9 cellular contexts compared by ENCODE assay signal in the genomic region with DNA sequence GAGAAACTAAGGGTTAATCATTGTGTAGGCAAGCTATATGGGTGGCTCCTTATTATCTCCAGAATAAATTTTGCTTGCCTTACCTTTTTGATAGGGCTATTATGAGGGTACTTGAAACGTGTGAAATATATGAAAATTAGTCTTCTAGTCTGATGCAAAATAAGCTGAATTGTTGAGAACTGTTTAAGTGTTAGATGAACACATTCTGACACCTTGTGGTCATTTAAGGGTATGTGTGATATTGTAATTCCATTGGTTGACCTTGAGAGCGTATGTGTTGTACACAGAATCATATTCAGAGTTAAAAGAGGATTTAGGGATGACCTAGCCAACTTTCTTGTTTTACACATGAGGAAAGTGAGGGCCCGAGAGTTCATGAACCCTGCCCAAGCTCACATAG. TPM values are rescaled to one million over a fixed set of nuclear protein-coding genes. Genes with fewer than 3 reads are reported as not detected.
DNase-seq lines count a peak whose midpoint lies in the region; ATAC-seq and FAIRE-seq lines count a peak whose summit lies in the region.
"Had no signal": no experiment of that assay in that cellular context is flagged by ENCODE, and none has a peak within 500 bp of the region (broad histone marks: within the 10 kb centered on the region; RNA-seq: fewer than 3 reads in every experiment).

No MANE protein-coding gene starts in this region.

- FAIRE-seq in HTR-8/SVneo (lab: Jason Lieb, UNC): no peak

- no peak for ATAC-seq in GM21360 (IDR thresholded peaks at IDR 0.05; ENCODE audit: unreplicated experiment)

- DNase-seq in NCI-H524 (lab: John Stamatoyannopoulos, UW) (peak; percentile 3 to 43), NCI-H524 treated with DMSO at 0.1 percent for 48 hours (lab: John Stamatoyannopoulos, UW) (no peak), NCI-H446 treated with DMSO at 0.1 percent for 48 hours (lab: John Stamatoyannopoulos, UW) (peak; percentile 2), dermis microvascular lymphatic vessel endothelial cell (ENCODE audit: low read depth in 2 of 2) (peak; percentile 0 to 11), renal cortical epithelial cell (ENCODE audit: low read depth) (peak; percentile 18), HTR-8/SVneo (ENCODE audit: insufficient read length, low spot score) (no peak), ecto neural progenitor cell (ENCODE audit: low spot score) (no peak)
- DNase-seq: CD4-positive, CD25-positive, alpha-beta regulatory T cell had no signal

RNA-seq across cellular contexts. Expression of gene LINC00632, which starts 44.6 kb away (rescaled TPM):
- 0.26 and 0.38 TPM in 2 replicates for total RNA-seq in dermis microvascular lymphatic vessel endothelial cell
- total RNA-seq in renal cortical epithelial cell: under 0.01 and 0.35 TPM in 2 replicates

Comparison
In these comparisons a context has a peak if more than half of its experiments do, and no peak if none do; other contexts are left out.
1. DNase-seq: peak in NCI-H524 (2 of 2), NCI-H446 treated with DMSO at 0.1 percent for 48 hours (single experiment), dermis microvascular lymphatic vessel endothelial cell (2 of 2) and renal cortical epithelial cell (single experiment); none in NCI-H524 treated with DMSO at 0.1 percent for 48 hours (single experiment), HTR-8/SVneo (single experiment) and ecto neural progenitor cell (single experiment).